In the genomic region with DNA sequence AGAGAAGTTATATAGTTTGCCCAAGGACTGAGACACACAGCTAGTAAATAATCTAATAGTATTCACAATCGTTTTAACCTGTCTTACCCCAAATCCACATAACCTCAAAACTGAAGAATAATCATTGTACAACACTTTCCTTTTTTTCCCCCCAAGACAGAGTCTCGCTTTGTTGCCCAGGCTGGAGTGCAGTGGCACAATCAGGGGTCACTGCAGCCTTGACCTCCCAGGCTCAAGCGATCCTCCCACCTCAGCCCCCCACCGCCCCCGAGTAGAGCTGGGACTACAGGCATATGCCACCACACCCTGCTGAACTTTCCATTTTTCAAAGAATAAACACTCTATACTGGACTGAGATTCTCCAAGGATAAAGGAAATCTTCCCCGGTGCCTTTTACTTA, we compare ENCODE assay signal across 25 cellular contexts. TPM values are rescaled to one million over a fixed set of nuclear protein-coding genes. Genes with fewer than 3 reads are reported as not detected.
DNase-seq lines count a peak whose midpoint lies in the region; ATAC-seq, FAIRE-seq and TF ChIP-seq lines count a peak whose summit lies in the region.
"Had no signal": no experiment of that assay in that cellular context is flagged by ENCODE, and none has a peak within 500 bp of the region (broad histone marks: within the 10 kb centered on the region; RNA-seq: fewer than 3 reads in every experiment).

No MANE protein-coding gene starts in this region.

- no peak overlapping the region for H3K4me3 ChIP-seq in HepG2 (replicated peaks in 1 of 3; ENCODE audit: insufficient read depth in 1 of 3, low read depth in 2 of 3, low read length in 3 of 3)
- H3K4me3 ChIP-seq in right lobe of liver: no peak overlapping the region
- H3K4me3 ChIP-seq: BLaER1, HAP-1, MG63 had no signal

- ATAC-seq in HepG2 (no peak), right lobe of liver (no peak), WTC11 (no peak), memory B cell (ENCODE audit: low read depth) (no peak)

- TF ChIP-seq EP300 in HepG2 (IDR thresholded peaks at IDR 0.05; ENCODE audit: low read depth in 2 of 2, low read length in 2 of 2) (no peak), HepG2 (CRISPR knock-in tag; IDR thresholded peaks at IDR 0.05; ENCODE audit: borderline replicate concordance) (no peak)

- H3K36me3 Mint-ChIP-seq in WTC11: no peaks in the 10 kb centered on the region
- peaks cover 4% of the 10 kb centered on the region for H3K36me3 Mint-ChIP-seq in memory B cell
- peaks cover 23 to 29% of the 10 kb centered on the region in 2 donors for H3K36me3 Mint-ChIP-seq in CD14-positive monocyte

- H3K9ac ChIP-seq in HepG2 (ENCODE audit: insufficient read depth, low read depth, low read length): no peak overlapping the region
- H3K9ac ChIP-seq: BLaER1, SK-N-SH had no signal

- H3K4me2 ChIP-seq in HepG2 (ENCODE audit: low read depth, low read length): peak overlapping the region; percentile 38
- H3K4me2 ChIP-seq: BLaER1, SK-N-SH had no signal

- H3K79me2 ChIP-seq in HepG2 (ENCODE audit: insufficient read depth, low read length): peaks cover 7% of the 10 kb centered on the region

- H3K36me3 ChIP-seq in HepG2 (replicated peaks in 1 of 2; ENCODE audit: control insufficient read depth in 1 of 2, insufficient read depth in 2 of 2, low read length in 2 of 2) (peaks cover 0 to 1% of the 10 kb centered on the region in 2 experiments; a peak in 1 of 5 replicates), right lobe of liver (peaks cover 0 to 2% (median 0%) of the 10 kb centered on the region in 4 donors)

- no peak overlapping the region for H2AFZ ChIP-seq in HepG2 (ENCODE audit: low read length)

- TF ChIP-seq CTCF in HepG2 (CRISPR knock-in tag; IDR thresholded peaks at IDR 0.05): no peak
- TF ChIP-seq CTCF in right lobe of liver (IDR thresholded peaks at IDR 0.05): no peak
- TF ChIP-seq CTCF in WTC11 (IDR thresholded peaks at IDR 0.05): no peak
- no peak for TF ChIP-seq CTCF in CD14-positive monocyte (IDR thresholded peaks at IDR 0.05)

- H3K4me1 Mint-ChIP-seq in WTC11: peaks cover 22% of the 10 kb centered on the region
- peaks cover 11% of the 10 kb centered on the region for H3K4me1 Mint-ChIP-seq in memory B cell
- H3K4me1 Mint-ChIP-seq in CD14-positive monocyte: peaks cover 1% of the 10 kb centered on the region

- H4K20me1 ChIP-seq in HepG2 (ENCODE audit: insufficient read depth, low read length): no peaks in the 10 kb centered on the region

- CTCF ChIA-PET in HepG2 (lab: Yijun Ruan, JAX; ENCODE audit: low intra/inter-chr PET ratio, low total read pairs): no interaction called here
- CTCF ChIA-PET in WTC11 (lab: Charles Lee): no interaction called here

- intact Hi-C loops in HepG2 (cut with micrococcal nuclease; ENCODE audit: unreplicated experiment): no loop called here
- intact Hi-C loops in right lobe of liver (cut with DNase I): no loop called here
- intact Hi-C loops in CD14-positive monocyte (cut with micrococcal nuclease): no loop called here

- no TSS peak for BruUV-seq in HepG2 (replicated peaks; lab: Mats Ljungman, UMichigan)

- H3K27ac ChIP-seq in HepG2 (ENCODE audit: extremely low read length, insufficient read depth, low read length) (no peak overlapping the region), right lobe of liver (no peak overlapping the region)
- H3K27ac ChIP-seq: BLaER1, HL-60 had no signal

- H3K27ac Mint-ChIP-seq in WTC11 (peak overlapping the region; percentile 68), memory B cell (peak overlapping the region; percentile 5), CD14-positive monocyte (peak overlapping the region in 1 of 7 donors; percentile 23)

- FAIRE-seq in HepG2 (lab: Jason Lieb, UNC): no peak
- FAIRE-seq: G401.6 had no signal

- H3K4me1 ChIP-seq in HepG2 (ENCODE audit: insufficient read depth, low read length) (peaks cover 63% of the 10 kb centered on the region), right lobe of liver (peaks cover 0 to 15% (median 6%) of the 10 kb centered on the region in 4 donors)
- H3K4me1 ChIP-seq: BLaER1 had no signal

- POLR2A ChIA-PET in HepG2 (lab: Yijun Ruan, JAX) (no interaction called here), WTC11 (lab: Charles Lee) (no interaction called here)

- H3K4me3 Mint-ChIP-seq in WTC11 (no peak overlapping the region), memory B cell (no peak overlapping the region), CD14-positive monocyte (no peak overlapping the region)

- H3K9me3 ChIP-seq in HepG2 (ENCODE audit: low read length) (no peaks in the 10 kb centered on the region), right lobe of liver (no peaks in the 10 kb centered on the region)
- H3K9me3 ChIP-seq: BLaER1, HAP-1, MG63, SK-N-SH had no signal

- 52% methylated on average over 6 of the region's 6 CpGs for WGBS in HepG2 (ENCODE audit: low lambda C conversion rate)
- 78% methylated on average over 6 of the region's 6 CpGs for WGBS in right lobe of liver (ENCODE audit: insufficient coverage, low coverage, low lambda C conversion rate, missing lambda C conversion rate)

- DNase-seq in HepG2 (ENCODE audit: low spot score) (no peak), right lobe of liver (no peak), WTC11 (ENCODE audit: low spot score) (no peak), memory B cell (ENCODE audit: low spot score in 2 of 2) (no peak), CD14-positive monocyte (ENCODE audit: low spot score) (no peak), Kasumi-1 (lab: John Stamatoyannopoulos, UW) (no peak)
- no peak for DNase-seq in effector CD8-positive, alpha-beta T cell (lab: John Stamatoyannopoulos, UW)
- DNase-seq: DMS79 treated with DMSO at 0.1 percent for 48 hours; IMR-90; MG63; NCI-H1092; NCI-H146; NCI-H2081; NCI-H748 treated with DMSO at 0.1 percent for 48 hours; NK-92 treated with Interleukin-12 subunit alpha and Interleukin-12 subunit beta, amount 100 ng/mL, for 24 hours; SHP77 treated with DMSO at 0.1 percent for 48 hours; SK-N-SH had no signal

- no peaks in the 10 kb centered on the region for H3K27me3 ChIP-seq in HepG2 (ENCODE audit: control insufficient read depth in 1 of 2, insufficient read depth in 2 of 2, low read length in 2 of 2)
- no peaks in the 10 kb centered on the region for H3K27me3 ChIP-seq in right lobe of liver
- H3K27me3 ChIP-seq: BLaER1, MG63 had no signal

- no peaks in the 10 kb centered on the region for H3K9me3 Mint-ChIP-seq in WTC11
- no peaks in the 10 kb centered on the region for H3K9me3 Mint-ChIP-seq in memory B cell
- peaks cover 0 to 3% (median 0%) of the 10 kb centered on the region in 7 donors for H3K9me3 Mint-ChIP-seq in CD14-positive monocyte

- H3K27me3 Mint-ChIP-seq in WTC11 (ENCODE audit: low read depth) (no peaks in the 10 kb centered on the region), memory B cell (no peaks in the 10 kb centered on the region), CD14-positive monocyte (ENCODE audit: low read depth in 3 of 3) (no peaks in the 10 kb centered on the region)

- TF ChIP-seq POLR2A in HepG2 (IDR thresholded peaks at IDR 0.05; ENCODE audit: insufficient read depth in 1 of 2, low read depth in 2 of 2, low read length in 2 of 2): no peak
- no peak for TF ChIP-seq POLR2A in right lobe of liver (IDR thresholded peaks at IDR 0.05)

- TF ChIP-seq RAD21 in HepG2 (CRISPR knock-in tag; IDR thresholded peaks at IDR 0.05): no peak

- in situ Hi-C loops in HepG2 (cut with HindIII; ENCODE audit: extremely low pct_ligation_motif_present, low pct_unique_long_range_greater_than_20kb): no loop called here

RNA-seq across cellular contexts. Expression of a gene that starts 28.7 kb away (rescaled TPM):
- total RNA-seq in HepG2 (2016; rRNA removed; fragmentation: Illumina TruSeq; extraction: Trizol) (1.9 and 2.7 TPM in 2 replicates), right lobe of liver (1 to 10 TPM; 2.2 to 5.7 (median 3.4) TPM), WTC11 (2021) (8.8 to 17.1 TPM (median 10.2 TPM) in 3 replicates)
- total RNA-seq in HepG2 (2016; cell fraction: cytosol; rRNA removed; fragmentation: Illumina TruSeq; extraction: Trizol; ENCODE audit: low read depth): 2.8 and 4.1 TPM in 2 replicates
- total RNA-seq in HepG2 (2016; cell fraction: insoluble cytoplasmic fraction; rRNA removed; fragmentation: Illumina TruSeq; extraction: Trizol): 2.8 and 3.1 TPM in 2 replicates
- 5.9 and 6.3 TPM in 2 replicates for total RNA-seq in HepG2 (2016; cell fraction: membrane; rRNA removed; fragmentation: Illumina TruSeq; extraction: Trizol)
- total RNA-seq in HepG2 (2016; cell fraction: nucleus; rRNA removed; fragmentation: Illumina TruSeq; extraction: Trizol): 2.3 and 3.4 TPM in 2 replicates
- polyA plus RNA-seq in HepG2 (2011; rRNA removed) (13.8 and 17.5 TPM in 2 replicates), CD14-positive monocyte (not detected)
- 6.0 and 10.2 TPM in 2 replicates for polyA plus RNA-seq in HepG2 (2011; cell fraction: cytosol; rRNA removed)
- 7.1 and 10.2 TPM in 2 replicates for polyA plus RNA-seq in HepG2 (2011; cell fraction: nucleus; rRNA removed)
- 3.2 TPM in 2 replicates for polyA plus RNA-seq in HepG2 (2012)
- polyA plus RNA-seq in HepG2 (2016; cell fraction: cytosol; fragmentation: Illumina TruSeq; extraction: Trizol; ENCODE audit: low read depth): 4.3 and 4.8 TPM in 2 replicates
- 2.1 and 2.4 TPM in 2 replicates for polyA plus RNA-seq in HepG2 (2016; cell fraction: insoluble cytoplasmic fraction; fragmentation: Illumina TruSeq; extraction: Trizol; ENCODE audit: low read depth)
- 5.5 and 7.0 TPM in 2 replicates for polyA plus RNA-seq in HepG2 (2016; cell fraction: membrane; fragmentation: Illumina TruSeq; extraction: Trizol; ENCODE audit: low read depth)
- 3.7 and 4.3 TPM in 2 replicates for polyA plus RNA-seq in HepG2 (2016; cell fraction: nucleus; fragmentation: Illumina TruSeq; extraction: Trizol; ENCODE audit: insufficient read depth, low read depth)
- polyA minus RNA-seq in HepG2 (2011; rRNA and poly(A)+ RNA removed; ENCODE audit: low replicate concordance): 26.9 and 216 TPM in 2 replicates
- 3.2 and 4.0 TPM in 2 replicates for polyA minus RNA-seq in HepG2 (2011; cell fraction: cytosol; rRNA and poly(A)+ RNA removed)
- polyA minus RNA-seq in HepG2 (2011; cell fraction: nucleus; rRNA and poly(A)+ RNA removed): 1.1 and 1.4 TPM in 2 replicates
- total RNA-seq: OCI-LY7 had no signal

RNA-seq across cellular contexts. Expression of a gene that starts 49.2 kb away (rescaled TPM):
- total RNA-seq in HepG2 (2016; rRNA removed; fragmentation: Illumina TruSeq; extraction: Trizol) (0.04 TPM in 1 of 2 replicates, not detected in the other), right lobe of liver (not detected), WTC11 (2021) (0.71 to 1.2 TPM (median 0.90 TPM) in 3 replicates)
- total RNA-seq in HepG2 (2016; cell fraction: cytosol; rRNA removed; fragmentation: Illumina TruSeq; extraction: Trizol; ENCODE audit: low read depth): not detected in 2 replicates
- total RNA-seq in HepG2 (2016; cell fraction: insoluble cytoplasmic fraction; rRNA removed; fragmentation: Illumina TruSeq; extraction: Trizol): not detected in 2 replicates
- total RNA-seq in HepG2 (2016; cell fraction: membrane; rRNA removed; fragmentation: Illumina TruSeq; extraction: Trizol): not detected in 2 replicates
- total RNA-seq in HepG2 (2016; cell fraction: nucleus; rRNA removed; fragmentation: Illumina TruSeq; extraction: Trizol): not detected in 2 replicates
- polyA plus RNA-seq in HepG2 (2011; rRNA removed) (0.05 TPM in 1 of 2 replicates, not detected in the other), CD14-positive monocyte (not detected)
- not detected in 2 replicates for polyA plus RNA-seq in HepG2 (2011; cell fraction: cytosol; rRNA removed)
- polyA plus RNA-seq in HepG2 (2011; cell fraction: nucleus; rRNA removed): not detected in 2 replicates
- not detected in 2 replicates for polyA plus RNA-seq in HepG2 (2012)
- polyA plus RNA-seq in HepG2 (2016; cell fraction: cytosol; fragmentation: Illumina TruSeq; extraction: Trizol; ENCODE audit: low read depth): not detected in 2 replicates
- polyA plus RNA-seq in HepG2 (2016; cell fraction: insoluble cytoplasmic fraction; fragmentation: Illumina TruSeq; extraction: Trizol; ENCODE audit: low read depth): not detected in 2 replicates
- polyA plus RNA-seq in HepG2 (2016; cell fraction: membrane; fragmentation: Illumina TruSeq; extraction: Trizol; ENCODE audit: low read depth): not detected in 2 replicates
- not detected in 2 replicates for polyA plus RNA-seq in HepG2 (2016; cell fraction: nucleus; fragmentation: Illumina TruSeq; extraction: Trizol; ENCODE audit: insufficient read depth, low read depth)
- not detected in 2 replicates for polyA minus RNA-seq in HepG2 (2011; rRNA and poly(A)+ RNA removed; ENCODE audit: low replicate concordance)
- polyA minus RNA-seq in HepG2 (2011; cell fraction: cytosol; rRNA and poly(A)+ RNA removed): not detected in 2 replicates
- polyA minus RNA-seq in HepG2 (2011; cell fraction: nucleus; rRNA and poly(A)+ RNA removed): not detected in 2 replicates
- total RNA-seq: A673, HT1080, IMR-90, NCI-H460, OCI-LY7 had no signal
- polyA plus RNA-seq: IMR-90 had no signal
